ENCODE assay signal across 9 cellular contexts in genomic region chr9:131406567-131407436, GRCh38. TPM values are rescaled to one million over a fixed set of nuclear protein-coding genes. Genes with fewer than 3 reads are reported as not detected.
A peak's percentile ranks its signal among the peaks of the same experiment; 100 is the strongest.
DNase-seq lines count a peak whose midpoint lies in the region; ATAC-seq and TF ChIP-seq lines count a peak whose summit lies in the region.
"Had no signal": no experiment of that assay in that cellular context is flagged by ENCODE, and none has a peak within 500 bp of the region (broad histone marks: within the 10 kb centered on the region; RNA-seq: fewer than 3 reads in every experiment).

No MANE protein-coding gene starts in this region.

- peak overlapping the region in 3 of 4 donors; percentile 11 to 51 (median 19) for H3K4me3 ChIP-seq in esophagus squamous epithelium
- H3K4me3 ChIP-seq in retinal pigment epithelial cell (ENCODE audit: low read length) = peak overlapping the region; percentile 9

- no peak for TF ChIP-seq POLR2A in esophagus squamous epithelium (IDR thresholded peaks at IDR 0.05)

- WGBS in esophagus squamous epithelium, 2 donors = 10 to 25% methylated on average over 9 of the region's 9 CpGs

- H3K4me1 ChIP-seq in esophagus squamous epithelium = peaks cover 81 to 100% (median 95%) of the 10 kb centered on the region in 3 donors

- H3K27me3 ChIP-seq in esophagus squamous epithelium = no peaks in the 10 kb centered on the region

- ATAC-seq in HG02678 (IDR thresholded peaks at IDR 0.05; ENCODE audit: unreplicated experiment) = no peak

- H3K9me3 ChIP-seq in esophagus squamous epithelium = no peaks in the 10 kb centered on the region

- no peaks in the 10 kb centered on the region for H3K9me3 Mint-ChIP-seq in T-helper 2 cell treated with Interferon-gamma antibody and Interleukin-4, amounts not matched to agents 5 μg/mL and 100 μg/mL, for 36 hours

- peaks cover 20% of the 10 kb centered on the region for H3K36me3 Mint-ChIP-seq in T-helper 2 cell treated with Interferon-gamma antibody and Interleukin-4, amounts not matched to agents 5 μg/mL and 100 μg/mL, for 36 hours (ENCODE audit: low read depth)

- peaks cover 0 to 3% (median 0%) of the 10 kb centered on the region in 3 donors for H3K36me3 ChIP-seq in esophagus squamous epithelium

- intact Hi-C loops in esophagus squamous epithelium (cut with DNase I) = no loop called here

- peak overlapping the region; percentile 50 to 81 (median 76) for H3K27ac ChIP-seq in esophagus squamous epithelium

- DNase-seq in ELR (ENCODE audit: low read depth) (peak; percentile 34), esophagus squamous epithelium (lab: John Stamatoyannopoulos, UW) (no peak), retinal pigment epithelial cell (ENCODE audit: low read depth) (no peak), SKM-1 (lab: John Stamatoyannopoulos, UW; ENCODE audit: unreplicated experiment) (no peak), islet precursor cell (no peak)
- DNase-seq in T-helper 2 cell treated with Interferon-gamma antibody and Interleukin-4, amounts not matched to agents 5 μg/mL and 100 μg/mL, for 36 hours (ENCODE audit: low spot score) = no peak
- no peak for DNase-seq in effector CD8-positive, alpha-beta T cell (lab: John Stamatoyannopoulos, UW)
- DNase-seq: NCI-H1436 treated with DMSO at 0.1 percent for 48 hours had no signal

- peaks cover 83% of the 10 kb centered on the region for H3K4me1 Mint-ChIP-seq in T-helper 2 cell treated with Interferon-gamma antibody and Interleukin-4, amounts not matched to agents 5 μg/mL and 100 μg/mL, for 36 hours (ENCODE audit: low read depth)

- H3K4me3 Mint-ChIP-seq in T-helper 2 cell treated with Interferon-gamma antibody and Interleukin-4, amounts not matched to agents 5 μg/mL and 100 μg/mL, for 36 hours = peak overlapping the region; percentile 82

- TF ChIP-seq CTCF in esophagus squamous epithelium (IDR thresholded peaks at IDR 0.05) (no peak), retinal pigment epithelial cell (conservative IDR thresholded peaks at IDR 0.05; ENCODE audit: low read depth, low read length) (no peak)

- H3K27ac Mint-ChIP-seq in T-helper 2 cell treated with Interferon-gamma antibody and Interleukin-4, amounts not matched to agents 5 μg/mL and 100 μg/mL, for 36 hours = peak overlapping the region; percentile 83

- no peaks in the 10 kb centered on the region for H3K27me3 Mint-ChIP-seq in T-helper 2 cell treated with Interferon-gamma antibody and Interleukin-4, amounts not matched to agents 5 μg/mL and 100 μg/mL, for 36 hours (ENCODE audit: low read depth)

RNA-seq across cellular contexts. Expression of gene PRRC2B, which starts 12.9 kb away (rescaled TPM):
- 10 to 100 TPM; 46.6 to 73.8 (median 62.9) TPM for total RNA-seq in esophagus squamous epithelium
